9 cellular contexts compared by ENCODE assay signal in the genomic region with DNA sequence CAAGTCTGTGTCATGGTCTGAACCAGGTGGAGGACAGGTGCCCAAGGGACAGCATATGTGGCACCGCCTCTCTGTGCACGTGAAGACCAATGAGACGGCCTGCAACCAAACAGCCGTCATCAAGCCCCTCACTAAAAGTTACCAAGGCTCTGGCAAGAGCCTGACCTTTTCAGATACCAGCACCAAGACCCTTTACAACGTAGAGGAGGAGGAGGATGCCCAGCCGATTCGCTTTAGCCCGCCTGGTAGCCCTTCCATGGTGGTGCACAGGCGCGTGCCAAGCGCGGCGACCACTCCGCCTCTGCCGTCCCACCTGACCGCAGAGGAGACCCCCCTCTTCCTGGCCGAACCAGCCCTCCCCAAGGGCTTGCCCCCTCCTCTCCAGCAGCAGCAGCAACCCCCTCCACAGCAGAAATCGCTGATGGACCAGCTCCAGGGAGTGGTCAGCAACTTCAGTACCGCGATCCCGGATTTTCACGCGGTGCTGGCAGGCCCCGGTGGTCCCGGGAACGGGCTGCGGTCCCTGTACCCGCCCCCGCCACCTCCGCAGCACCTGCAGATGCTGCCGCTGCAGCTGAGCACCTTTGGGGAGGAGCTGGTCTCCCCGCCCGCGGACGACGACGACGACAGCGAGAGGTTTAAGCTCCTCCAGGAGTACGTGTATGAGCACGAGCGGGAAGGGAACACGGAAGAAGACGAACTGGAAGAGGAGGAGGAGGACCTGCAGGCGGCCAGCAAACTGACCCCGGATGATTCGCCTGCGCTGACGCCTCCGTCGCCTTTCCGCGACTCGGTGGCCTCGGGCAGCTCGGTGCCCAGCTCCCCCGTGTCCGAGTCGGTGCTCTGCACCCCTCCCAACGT.
DNase-seq lines count a peak whose midpoint lies in the region; ATAC-seq, FAIRE-seq and TF ChIP-seq lines count a peak whose summit lies in the region.
"Had no signal": no experiment of that assay in that cellular context is flagged by ENCODE, and none has a peak within 500 bp of the region (broad histone marks: within the 10 kb centered on the region; RNA-seq: fewer than 3 reads in every experiment).

No MANE protein-coding gene starts in this region.

- H3K27me3 Mint-ChIP-seq in activated T-cell treated with anti-CD3 and anti-CD28 coated beads, Interleukin-2, amount 50 U/mL, for 24 hours: peaks cover 25% of the 10 kb centered on the region

- H3K9me3 ChIP-seq in breast epithelium (no peaks in the 10 kb centered on the region), iPS DF 6.9 (ENCODE audit: control insufficient read depth, insufficient read depth, low read length) (no peaks in the 10 kb centered on the region), prostate gland (no peaks in the 10 kb centered on the region)

- H3K4me1 ChIP-seq in breast epithelium: peaks cover 0 to 6% of the 10 kb centered on the region in 2 donors
- peaks cover 2% of the 10 kb centered on the region; the same call in 1 of the 2 replicates for H3K4me1 ChIP-seq in iPS DF 6.9 (ENCODE audit: control insufficient read depth, insufficient read depth, low read length)
- H3K4me1 ChIP-seq in prostate gland (replicated peaks): no peaks in the 10 kb centered on the region

- H3K4me3 Mint-ChIP-seq in activated T-cell treated with anti-CD3 and anti-CD28 coated beads, Interleukin-2, amount 50 U/mL, for 24 hours: no peak overlapping the region

- DNase-seq in DMS53 treated with DMSO at 0.1 percent for 48 hours (lab: John Stamatoyannopoulos, UW; ENCODE audit: unreplicated experiment): peak; percentile 12
- no peak for DNase-seq in breast epithelium (ENCODE audit: low spot score in 2 of 2)
- no peak for DNase-seq in iPS DF 6.9 (ENCODE audit: low read depth, low spot score)
- DNase-seq in prostate gland (ENCODE audit: low spot score): no peak
- no peak for DNase-seq in activated T-cell treated with anti-CD3 and anti-CD28 coated beads, Interleukin-2, amount 50 U/mL, for 24 hours
- DNase-seq in RCC 7860 (ENCODE audit: low spot score): no peak
- DNase-seq: stimulated activated CD4-positive, alpha-beta T cell treated with anti-CD3 and anti-CD28 coated beads, Interleukin-1b, Interleukin-23, amount 100 ng/mL, for 48 hours had no signal

- H3K36me3 ChIP-seq in breast epithelium (no peaks in the 10 kb centered on the region), iPS DF 6.9 (ENCODE audit: control insufficient read depth, insufficient read depth, low read length) (no peaks in the 10 kb centered on the region), prostate gland (no peaks in the 10 kb centered on the region)

- intact Hi-C loops in breast epithelium (cut with DNase I; ENCODE audit: low total_unique reads) (no loop called here), prostate gland (cut with DNase I) (no loop called here)

- H3K27ac ChIP-seq in breast epithelium (no peak overlapping the region), iPS DF 6.9 (ENCODE audit: low read length) (no peak overlapping the region), prostate gland (no peak overlapping the region)

- no peaks in the 10 kb centered on the region for H3K27me3 ChIP-seq in breast epithelium
- peaks cover 7% of the 10 kb centered on the region; the same call in 1 of the 2 replicates for H3K27me3 ChIP-seq in iPS DF 6.9 (ENCODE audit: control insufficient read depth, insufficient read depth, low read length)
- H3K27me3 ChIP-seq in prostate gland (replicated peaks; ENCODE audit: insufficient read depth): no peaks in the 10 kb centered on the region

- no peaks in the 10 kb centered on the region for H3K36me3 Mint-ChIP-seq in activated T-cell treated with anti-CD3 and anti-CD28 coated beads, Interleukin-2, amount 50 U/mL, for 24 hours (ENCODE audit: low read depth)

- FAIRE-seq in RCC 7860 (lab: Jason Lieb, UNC): no peak

- TF ChIP-seq CTCF in breast epithelium (IDR thresholded peaks at IDR 0.05) (no peak), prostate gland (IDR thresholded peaks at IDR 0.05) (no peak)

- H3K4me3 ChIP-seq in breast epithelium: peak overlapping the region; percentile 45 to 67 (median 45)
- H3K4me3 ChIP-seq in iPS DF 6.9 (ENCODE audit: low read length): peak overlapping the region; percentile 58; the same call in 1 of the 2 replicates
- peak overlapping the region; percentile 12 to 24 for H3K4me3 ChIP-seq in prostate gland

- H3K27ac Mint-ChIP-seq in activated T-cell treated with anti-CD3 and anti-CD28 coated beads, Interleukin-2, amount 50 U/mL, for 24 hours: no peak overlapping the region

- ATAC-seq in GM18520 (IDR thresholded peaks at IDR 0.05; ENCODE audit: unreplicated experiment) (no peak), HG03196 (IDR thresholded peaks at IDR 0.05; ENCODE audit: unreplicated experiment) (no peak)

- TF ChIP-seq POLR2A in breast epithelium (IDR thresholded peaks at IDR 0.05): no peak
- TF ChIP-seq POLR2A in prostate gland (IDR thresholded peaks at IDR 0.05): no peak

- H3K9me3 Mint-ChIP-seq in activated T-cell treated with anti-CD3 and anti-CD28 coated beads, Interleukin-2, amount 50 U/mL, for 24 hours: no peaks in the 10 kb centered on the region

- no peaks in the 10 kb centered on the region for H3K4me1 Mint-ChIP-seq in activated T-cell treated with anti-CD3 and anti-CD28 coated beads, Interleukin-2, amount 50 U/mL, for 24 hours (ENCODE audit: low read depth)

- WGBS in iPS DF 6.9 (ENCODE audit: insufficient coverage, insufficient read length): no CpG with 5 or more reads among the region's 60 CpGs
- WGBS in prostate gland: 9% methylated on average over 60 of the region's 60 CpGs
